9 cellular contexts compared by ENCODE assay signal in genomic region chr6:113825776-113826175, GRCh38. TPM values are rescaled to one million over a fixed set of nuclear protein-coding genes. Genes with fewer than 3 reads are reported as not detected.
DNase-seq lines count a peak whose midpoint lies in the region; ATAC-seq and TF ChIP-seq lines count a peak whose summit lies in the region.
"Had no signal": no experiment of that assay in that cellular context is flagged by ENCODE, and none has a peak within 500 bp of the region (broad histone marks: within the 10 kb centered on the region; RNA-seq: fewer than 3 reads in every experiment).

No MANE protein-coding gene starts in this region.

- H3K9me3 Mint-ChIP-seq in activated CD4-positive, alpha-beta T cell treated with anti-CD3 and anti-CD28 coated beads, Interleukin-2, amount 10 ng/mL, durations not matched to agents 7 days and 5 days: no peaks in the 10 kb centered on the region
- H3K9me3 Mint-ChIP-seq in WTC11: no peaks in the 10 kb centered on the region
- H3K9me3 Mint-ChIP-seq: T-helper 2 cell treated with Interferon-gamma antibody and Interleukin-4, amounts not matched to agents 5 μg/mL and 100 μg/mL, for 36 hours had no signal

- no peak overlapping the region for H3K4me3 Mint-ChIP-seq in activated CD4-positive, alpha-beta T cell treated with anti-CD3 and anti-CD28 coated beads, Interleukin-2, amount 10 ng/mL, durations not matched to agents 7 days and 5 days
- H3K4me3 Mint-ChIP-seq in WTC11: no peak overlapping the region
- H3K4me3 Mint-ChIP-seq: T-helper 2 cell treated with Interferon-gamma antibody and Interleukin-4, amounts not matched to agents 5 μg/mL and 100 μg/mL, for 36 hours had no signal

- TF ChIP-seq POLR2A in body of pancreas (IDR thresholded peaks at IDR 0.05): peak in 2 of 3 donors; percentile 33 to 36
- no peak for TF ChIP-seq POLR2A in suprapubic skin (IDR thresholded peaks at IDR 0.05)

- H3K27ac ChIP-seq in body of pancreas (peak overlapping the region; percentile 64 to 77 (median 70)), suprapubic skin (peak overlapping the region; percentile 38)

- H3K4me1 ChIP-seq in body of pancreas (peaks cover 51% of the 10 kb centered on the region), suprapubic skin (peaks cover 16% of the 10 kb centered on the region)

- peak in 1 of 7 experiments; percentile 2 for TF ChIP-seq CTCF in body of pancreas (IDR thresholded peaks at IDR 0.05)
- TF ChIP-seq CTCF in suprapubic skin (IDR thresholded peaks at IDR 0.05): no peak
- no peak for TF ChIP-seq CTCF in WTC11 (IDR thresholded peaks at IDR 0.05)

- 21 to 28% methylated on average over 5 of the region's 5 CpGs for WGBS in body of pancreas, 2 donors
- whole genome bisulfite sequencing in suprapubic skin: 35% methylated on average over 5 of the region's 5 CpGs

- POLR2A ChIA-PET in activated CD4-positive, alpha-beta T cell treated with anti-CD3 and anti-CD28 coated beads, Interleukin-2, amount 10 ng/mL, durations not matched to agents 7 days and 5 days (lab: Charles Lee): no interaction called here
- POLR2A ChIA-PET in WTC11 (lab: Charles Lee): no interaction called here

- CTCF ChIA-PET in activated CD4-positive, alpha-beta T cell treated with anti-CD3 and anti-CD28 coated beads, Interleukin-2, amount 10 ng/mL, durations not matched to agents 7 days and 5 days (lab: Charles Lee): interaction anchor here (1.3 kb wide), 1 partner anchor 35 kb away, joined by 3 read pairs; no protein-coding TSS in a partner anchor
- CTCF ChIA-PET in WTC11 (lab: Charles Lee): interaction anchor here (1.8 kb wide), 1 partner anchor 54 kb away, joined by 5 read pairs; no protein-coding TSS in a partner anchor

- no peaks in the 10 kb centered on the region for H3K4me1 Mint-ChIP-seq in activated CD4-positive, alpha-beta T cell treated with anti-CD3 and anti-CD28 coated beads, Interleukin-2, amount 10 ng/mL, durations not matched to agents 7 days and 5 days
- H3K4me1 Mint-ChIP-seq in WTC11: peaks cover 5% of the 10 kb centered on the region

- DNase-seq in NCI-H1694 (lab: John Stamatoyannopoulos, UW): peak; percentile 75
- peak; percentile 93 to 97 (median 94) for DNase-seq in body of pancreas
- DNase-seq in kidney tubule cell (ENCODE audit: low spot score): peak; percentile 41
- DNase-seq in suprapubic skin (ENCODE audit: low spot score in 2 of 2): peak; percentile 76 to 82
- no peak for DNase-seq in activated CD4-positive, alpha-beta T cell treated with anti-CD3 and anti-CD28 coated beads, Interleukin-2, amount 10 ng/mL, durations not matched to agents 7 days and 5 days
- no peak for DNase-seq in WTC11 (ENCODE audit: low spot score)

- H3K36me3 Mint-ChIP-seq in activated CD4-positive, alpha-beta T cell treated with anti-CD3 and anti-CD28 coated beads, Interleukin-2, amount 10 ng/mL, durations not matched to agents 7 days and 5 days (ENCODE audit: low read depth): no peaks in the 10 kb centered on the region
- no peaks in the 10 kb centered on the region for H3K36me3 Mint-ChIP-seq in WTC11

- no peak for TF ChIP-seq EP300 in suprapubic skin (IDR thresholded peaks at IDR 0.05)

- H3K27ac Mint-ChIP-seq in activated CD4-positive, alpha-beta T cell treated with anti-CD3 and anti-CD28 coated beads, Interleukin-2, amount 10 ng/mL, durations not matched to agents 7 days and 5 days: no peak overlapping the region
- no peak overlapping the region for H3K27ac Mint-ChIP-seq in WTC11
- H3K27ac Mint-ChIP-seq: T-helper 2 cell treated with Interferon-gamma antibody and Interleukin-4, amounts not matched to agents 5 μg/mL and 100 μg/mL, for 36 hours had no signal

- no peaks in the 10 kb centered on the region for H3K36me3 ChIP-seq in body of pancreas (replicated peaks in 1 of 2; ENCODE audit: insufficient read depth in 1 of 2, low read depth in 2 of 2)
- H3K36me3 ChIP-seq in suprapubic skin: no peaks in the 10 kb centered on the region

- H3K9me3 ChIP-seq in body of pancreas (no peaks in the 10 kb centered on the region), suprapubic skin (no peaks in the 10 kb centered on the region)

- H3K27me3 ChIP-seq in body of pancreas (no peaks in the 10 kb centered on the region), suprapubic skin (no peaks in the 10 kb centered on the region)

- no peak overlapping the region for H3K4me3 ChIP-seq in body of pancreas
- no peak overlapping the region for H3K4me3 ChIP-seq in suprapubic skin

- peaks cover 6% of the 10 kb centered on the region for H3K27me3 Mint-ChIP-seq in activated CD4-positive, alpha-beta T cell treated with anti-CD3 and anti-CD28 coated beads, Interleukin-2, amount 10 ng/mL, durations not matched to agents 7 days and 5 days
- H3K27me3 Mint-ChIP-seq in WTC11 (ENCODE audit: low read depth): peaks cover 12% of the 10 kb centered on the region

- ATAC-seq in body of pancreas (peak; percentile 93), GM18868 (IDR thresholded peaks at IDR 0.05; ENCODE audit: unreplicated experiment) (no peak), GM18870 (IDR thresholded peaks at IDR 0.05; ENCODE audit: unreplicated experiment) (no peak), WTC11 (no peak)

- intact Hi-C loops in body of pancreas (cut with DNase I): no loop called here

TF ChIP-seq in WTC11, 78 proteins besides CTCF, POLR2A, EP300 and RAD21 (continues in another document):
- TF ChIP-seq ESRRA (CRISPR knock-in tag; IDR thresholded peaks at IDR 0.05; ENCODE audit: borderline replicate concordance) (no peak), GRHL2 (CRISPR knock-in tag; IDR thresholded peaks at IDR 0.05; ENCODE audit: insufficient replicate concordance, severe bottlenecking) (no peak), RELA (CRISPR knock-in tag; IDR thresholded peaks at IDR 0.05; ENCODE audit: borderline replicate concordance) (no peak), TEAD4 (CRISPR knock-in tag; IDR thresholded peaks at IDR 0.05) (no peak), GABPB1 (CRISPR knock-in tag; IDR thresholded peaks at IDR 0.05) (no peak), NR2C2 (CRISPR knock-in tag; IDR thresholded peaks at IDR 0.05) (no peak), TEAD1 (CRISPR knock-in tag; IDR thresholded peaks at IDR 0.05) (no peak), AFF4 (CRISPR knock-in tag; IDR thresholded peaks at IDR 0.05; ENCODE audit: borderline replicate concordance) (no peak), TP53 (CRISPR knock-in tag; IDR thresholded peaks at IDR 0.05) (no peak), SP1 (CRISPR knock-in tag; conservative IDR thresholded peaks at IDR 0.05) (no peak), USF1 (CRISPR knock-in tag; IDR thresholded peaks at IDR 0.05) (no peak), ZNF121 (CRISPR knock-in tag; IDR thresholded peaks at IDR 0.05) (no peak)

RNA-seq across cellular contexts. Expression of gene MARCKS, which starts 31.4 kb away (rescaled TPM):
- total RNA-seq in body of pancreas (100 to 1,000 TPM in 1 of 2 donors, 10 to 100 TPM in 1; 68.5 to 109 TPM), suprapubic skin (10 to 100 TPM; 49.3 to 57.1 (median 54.6) TPM), WTC11 (2021) (95.1 to 128 TPM (median 126 TPM) in 3 replicates)
- under 1 TPM in 1 of 2 experiments, not detected in 1; 0.04 TPM for total RNA-seq in activated CD4-positive, alpha-beta T cell treated with anti-CD3 and anti-CD28 coated beads, Interleukin-2, amount 10 ng/mL, durations not matched to agents 7 days and 5 days

Comparison
In these comparisons a context has a peak if more than half of its experiments do, and no peak if none do; other contexts are left out.
1. DNase-seq: peak in NCI-H1694 (single experiment), body of pancreas (4 of 4), kidney tubule cell (single experiment) and suprapubic skin (2 of 2); none in activated CD4-positive, alpha-beta T cell treated with anti-CD3 and anti-CD28 coated beads, Interleukin-2, amount 10 ng/mL, durations not matched to agents 7 days and 5 days (single experiment) and WTC11 (single experiment).
2. POLR2A ChIP-seq: peak in body of pancreas (2 of 3); none in suprapubic skin (0 of 2).
3. RNA of gene MARCKS, which starts 31.4 kb away (total RNA-seq): 68.5 to 109 TPM in body of pancreas, 95.1 to 128 TPM in WTC11 and 49.3 to 57.1 TPM in suprapubic skin; 0.04 TPM in activated CD4-positive, alpha-beta T cell treated with anti-CD3 and anti-CD28 coated beads, Interleukin-2, amount 10 ng/mL, durations not matched to agents 7 days and 5 days; every median in the first group is over 10 times any median in the second.